ENCODE assay signal across 10 cellular contexts in the genomic region with DNA sequence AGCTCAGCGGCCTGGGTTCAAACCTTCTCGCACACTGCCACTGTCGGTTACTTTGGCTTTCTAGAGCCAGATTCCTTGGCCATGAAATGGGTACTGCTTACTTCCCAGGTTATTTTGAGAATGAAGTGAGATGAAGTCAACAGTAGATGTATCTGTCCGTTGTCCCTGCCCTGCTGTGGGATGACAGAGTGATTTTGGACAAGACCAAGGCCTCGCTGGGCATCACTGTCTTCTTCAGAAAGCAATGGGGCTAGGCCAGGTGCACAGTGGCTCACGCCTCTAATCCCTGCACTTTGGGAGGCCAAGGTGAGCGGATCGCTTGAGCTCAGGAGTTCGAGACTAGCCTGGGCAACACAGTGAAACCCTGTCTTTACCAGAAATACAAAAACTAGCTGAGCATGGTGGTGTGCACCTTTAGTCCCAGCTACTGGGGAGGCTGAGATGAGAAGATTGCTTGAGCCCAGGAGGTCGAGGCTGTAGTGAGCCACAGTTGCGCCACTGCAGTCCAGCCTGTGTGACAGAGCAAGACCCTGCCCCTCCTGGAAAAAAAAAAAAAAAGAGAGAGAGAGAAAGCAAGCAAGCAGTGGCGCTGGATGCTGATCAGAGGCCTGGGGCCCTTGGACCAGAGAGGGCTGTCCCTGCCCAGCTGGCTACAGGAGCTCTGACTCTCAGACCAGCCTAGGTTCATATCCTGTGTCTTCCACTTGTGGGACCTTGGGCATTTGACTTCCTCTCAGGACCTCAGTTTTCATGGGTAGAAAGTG. TPM values are rescaled to one million over a fixed set of nuclear protein-coding genes. Genes with fewer than 3 reads are reported as not detected.
A peak's percentile ranks its signal among the peaks of the same experiment; 100 is the strongest.
DNase-seq lines count a peak whose midpoint lies in the region; ATAC-seq and TF ChIP-seq lines count a peak whose summit lies in the region.
"Had no signal": no experiment of that assay in that cellular context is flagged by ENCODE, and none has a peak within 500 bp of the region (broad histone marks: within the 10 kb centered on the region; RNA-seq: fewer than 3 reads in every experiment).

No MANE protein-coding gene starts in this region.

- H3K27ac ChIP-seq in left ventricle myocardium inferior (replicated peaks): peak overlapping the region; percentile 86
- peak overlapping the region; percentile 74 to 75 for H3K27ac ChIP-seq in prostate gland

- intact Hi-C loops in Right ventricle myocardium inferior (cut with DNase I): loop anchor here (5.0 kb wide), 1 partner anchor 33 kb away; no protein-coding TSS in a partner anchor
- intact Hi-C loops in cardiac septum (cut with DNase I): no loop called here
- intact Hi-C loops in left ventricle myocardium inferior (cut with micrococcal nuclease): no loop called here
- intact Hi-C loops in prostate gland (cut with DNase I): no loop called here

- ATAC-seq in Right ventricle myocardium inferior (peak; percentile 26), GM21723 (IDR thresholded peaks at IDR 0.05; ENCODE audit: unreplicated experiment) (no peak), HG03354 (IDR thresholded peaks at IDR 0.05; ENCODE audit: poor library complexity, severe bottlenecking, unreplicated experiment) (no peak)

- H3K36me3 ChIP-seq in left ventricle myocardium inferior (no peaks in the 10 kb centered on the region), prostate gland (no peaks in the 10 kb centered on the region)
- H3K36me3 ChIP-seq: ovary had no signal

- peak overlapping the region; percentile 7 for H3K4me3 ChIP-seq in left ventricle myocardium inferior
- H3K4me3 ChIP-seq in prostate gland: no peak overlapping the region
- H3K4me3 ChIP-seq: ovary had no signal

- 80% methylated on average over 12 of the region's 12 CpGs for WGBS in prostate gland

- no peak for TF ChIP-seq POLR2A in prostate gland (IDR thresholded peaks at IDR 0.05)

- DNase-seq in Right ventricle myocardium inferior (ENCODE audit: missing footprints) (no peak), cardiac septum (ENCODE audit: low spot score) (no peak), left ventricle myocardium inferior (no peak), prostate gland (ENCODE audit: low spot score) (no peak), ecto neural progenitor cell (ENCODE audit: low spot score) (no peak)
- no peak for DNase-seq in activated T-cell treated with anti-CD3 and anti-CD28 coated beads, Interleukin-2, amount 50 U/mL, for 1 hour
- DNase-seq: NCI-H2081 treated with DMSO at 0.1 percent for 48 hours had no signal

- H3K9me3 ChIP-seq in left ventricle myocardium inferior (replicated peaks): no peaks in the 10 kb centered on the region
- no peaks in the 10 kb centered on the region for H3K9me3 ChIP-seq in prostate gland
- H3K9me3 ChIP-seq: ovary had no signal

- no peaks in the 10 kb centered on the region for H3K27me3 ChIP-seq in left ventricle myocardium inferior (ENCODE audit: low read depth)
- H3K27me3 ChIP-seq in prostate gland (replicated peaks; ENCODE audit: insufficient read depth): no peaks in the 10 kb centered on the region
- H3K27me3 ChIP-seq: ovary had no signal

- H3K4me1 ChIP-seq in left ventricle myocardium inferior (peaks cover 99% of the 10 kb centered on the region), prostate gland (replicated peaks) (peaks cover 31% of the 10 kb centered on the region)

- TF ChIP-seq CTCF in left ventricle myocardium inferior (IDR thresholded peaks at IDR 0.05; ENCODE audit: borderline replicate concordance): no peak
- TF ChIP-seq CTCF in prostate gland (IDR thresholded peaks at IDR 0.05): no peak

RNA-seq across cellular contexts. Expression of gene ZMIZ1, which starts 25.8 kb away (rescaled TPM):
- total RNA-seq in Right ventricle myocardium inferior (48.8 TPM), cardiac septum (40.7 TPM), left ventricle myocardium inferior (55.9 TPM), prostate gland (10 to 100 TPM; 69.6 to 78.5 TPM)
